In the genomic region with DNA sequence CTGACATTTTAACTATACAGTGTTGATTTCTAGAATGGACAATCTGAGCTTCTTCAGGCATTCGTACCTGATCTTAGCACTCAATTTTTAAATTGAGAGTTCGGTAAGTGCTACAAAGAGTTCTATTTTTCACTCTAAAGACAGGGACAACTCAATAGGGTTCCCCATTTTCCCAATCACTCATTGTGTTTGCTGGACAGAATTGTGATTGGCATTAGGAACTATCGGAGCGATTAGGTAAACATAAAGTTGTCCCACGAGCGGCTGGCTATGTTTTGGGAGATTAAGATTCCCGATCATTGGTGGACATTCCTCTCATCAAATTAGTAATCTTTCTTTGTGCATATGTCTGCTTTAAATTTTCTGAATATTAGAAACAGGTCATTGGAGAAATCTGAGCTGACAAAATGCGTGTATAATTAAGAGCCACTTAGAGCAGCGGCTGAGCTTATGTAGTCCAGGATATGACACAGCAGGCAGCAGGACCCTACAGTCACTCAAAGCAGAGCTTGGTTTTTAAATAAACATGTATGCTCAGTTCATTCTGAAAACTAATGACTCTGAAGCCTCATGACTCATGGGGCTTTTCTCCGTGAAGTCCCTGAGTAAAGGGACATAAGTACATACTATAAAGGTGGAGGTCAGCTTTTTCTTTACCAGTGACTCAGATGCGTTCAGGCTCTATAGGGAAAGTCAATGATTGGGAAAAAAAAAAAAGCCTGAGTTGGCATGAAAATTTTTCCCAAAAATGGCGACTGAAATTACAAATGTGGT, we compare ENCODE assay signal across 8 cellular contexts.
DNase-seq lines count a peak whose midpoint lies in the region; ATAC-seq and TF ChIP-seq lines count a peak whose summit lies in the region.

No MANE protein-coding gene starts in this region.

- no peak overlapping the region for H3K27ac ChIP-seq in HCT116 (ENCODE audit: low read depth, low read length)

- H3K4me3 ChIP-seq in HCT116 (replicated peaks in 1 of 2; ENCODE audit: low read depth in 1 of 2, low read length in 2 of 2) (no peak overlapping the region), MG63 (no peak overlapping the region)

- H3K9me2 ChIP-seq in HCT116 (ENCODE audit: insufficient read depth): no peaks in the 10 kb centered on the region

- H3K4me1 ChIP-seq in HCT116 (ENCODE audit: control insufficient read depth in 1 of 2, insufficient read depth in 2 of 2, low read length in 2 of 2): peaks cover 0 to 6% of the 10 kb centered on the region in 2 experiments; a peak in 1 of 4 replicates

- DNase-seq in GM13977 (ENCODE audit: low spot score) (peak; percentile 17), HCT116 (ENCODE audit: low read depth, low spot score) (peak; percentile 22), MG63 (peak; percentile 44), dermis blood vessel endothelial cell (peak; percentile 58), omental fat pad (ENCODE audit: low spot score) (no peak), UCSD-AML1 (lab: John Stamatoyannopoulos, UW; ENCODE audit: unreplicated experiment) (no peak), SKM-1 (lab: John Stamatoyannopoulos, UW; ENCODE audit: unreplicated experiment) (no peak)
- DNase-seq in NK-92 treated with Interleukin-12 subunit alpha and Interleukin-12 subunit beta, amount 100 ng/mL, for 24 hours (lab: John Stamatoyannopoulos, UW): no peak

- TF ChIP-seq CTCF in GM13977 (IDR thresholded peaks at IDR 0.05; ENCODE audit: extremely low read depth, insufficient read depth, missing control alignments): no peak
- no peak for TF ChIP-seq CTCF in HCT116 (IDR thresholded peaks at IDR 0.05 in 2 of 3, conservative IDR thresholded peaks at IDR 0.05 in 1 of 3; ENCODE audit: borderline replicate concordance in 1 of 3, insufficient read depth in 1 of 3, low read depth in 2 of 3, low read length in 2 of 3)
- no peak for TF ChIP-seq CTCF in omental fat pad (IDR thresholded peaks at IDR 0.05)

- H3K27me3 ChIP-seq in HCT116 (ENCODE audit: insufficient read depth, low read length): no peaks in the 10 kb centered on the region
- H3K27me3 ChIP-seq in MG63: no peaks in the 10 kb centered on the region; the same call in 1 of the 2 replicates

- POLR2A ChIA-PET in HCT116 (lab: Charles Lee): no interaction called here

- no peak for TF ChIP-seq POLR2A in HCT116 (IDR thresholded peaks at IDR 0.05; ENCODE audit: borderline replicate concordance, extremely low read depth, insufficient read depth, insufficient read length)

- no peaks in the 10 kb centered on the region for H4K20me1 ChIP-seq in HCT116 (ENCODE audit: insufficient read depth)

- no peaks in the 10 kb centered on the region for H3K79me2 ChIP-seq in HCT116 (ENCODE audit: insufficient read depth, low read length)

- H3K9me3 ChIP-seq in HCT116 (ENCODE audit: control insufficient read depth in 1 of 2, insufficient read depth in 1 of 2, low read depth in 1 of 2, low read length in 2 of 2) (no peaks in the 10 kb centered on the region), MG63 (no peaks in the 10 kb centered on the region)

- CTCF ChIA-PET in HCT116 (lab: Charles Lee): no interaction called here

- intact Hi-C loops in HCT116 (cut with micrococcal nuclease): no loop called here

- no TSS peak for BruUV-seq in HCT116 (replicated peaks; lab: Mats Ljungman, UMichigan)

- no peak overlapping the region for H3K9ac ChIP-seq in HCT116 (ENCODE audit: low read length)

- in situ Hi-C loops in GM13977 (cut with MboI; ENCODE audit: low pct_unique_long_range_greater_than_20kb, low sequenced_read_pairs, unreplicated experiment): no loop called here

- peak overlapping the region; percentile 33 for H3K4me2 ChIP-seq in HCT116 (ENCODE audit: low read length)

- ATAC-seq in HCT116 (peak; percentile 70), omental fat pad (ENCODE audit: low FRiP score) (no peak)

- no peaks in the 10 kb centered on the region for H3K36me3 ChIP-seq in HCT116 (ENCODE audit: control insufficient read depth in 1 of 2, insufficient read depth in 2 of 2, low read length in 2 of 2)
- no peaks in the 10 kb centered on the region for H3K36me3 ChIP-seq in MG63

- RAD21 ChIA-PET in HCT116 (lab: Charles Lee; ENCODE audit: low non-redundant PET in 1 of 2, low total read pairs in 2 of 2, uncharacterized antibody in 2 of 2, unreplicated experiment in 2 of 2): no interaction called here

- no peak for TF ChIP-seq RAD21 in HCT116 (IDR thresholded peaks at IDR 0.05; ENCODE audit: low read depth)

- peak overlapping the region; percentile 56 for H2AFZ ChIP-seq in HCT116 (ENCODE audit: low read depth, low read length, poor library complexity, severe bottlenecking)

TF ChIP-seq in HCT116, 20 proteins besides CTCF, POLR2A, EP300 and RAD21:
- TF ChIP-seq, protein P1, sequence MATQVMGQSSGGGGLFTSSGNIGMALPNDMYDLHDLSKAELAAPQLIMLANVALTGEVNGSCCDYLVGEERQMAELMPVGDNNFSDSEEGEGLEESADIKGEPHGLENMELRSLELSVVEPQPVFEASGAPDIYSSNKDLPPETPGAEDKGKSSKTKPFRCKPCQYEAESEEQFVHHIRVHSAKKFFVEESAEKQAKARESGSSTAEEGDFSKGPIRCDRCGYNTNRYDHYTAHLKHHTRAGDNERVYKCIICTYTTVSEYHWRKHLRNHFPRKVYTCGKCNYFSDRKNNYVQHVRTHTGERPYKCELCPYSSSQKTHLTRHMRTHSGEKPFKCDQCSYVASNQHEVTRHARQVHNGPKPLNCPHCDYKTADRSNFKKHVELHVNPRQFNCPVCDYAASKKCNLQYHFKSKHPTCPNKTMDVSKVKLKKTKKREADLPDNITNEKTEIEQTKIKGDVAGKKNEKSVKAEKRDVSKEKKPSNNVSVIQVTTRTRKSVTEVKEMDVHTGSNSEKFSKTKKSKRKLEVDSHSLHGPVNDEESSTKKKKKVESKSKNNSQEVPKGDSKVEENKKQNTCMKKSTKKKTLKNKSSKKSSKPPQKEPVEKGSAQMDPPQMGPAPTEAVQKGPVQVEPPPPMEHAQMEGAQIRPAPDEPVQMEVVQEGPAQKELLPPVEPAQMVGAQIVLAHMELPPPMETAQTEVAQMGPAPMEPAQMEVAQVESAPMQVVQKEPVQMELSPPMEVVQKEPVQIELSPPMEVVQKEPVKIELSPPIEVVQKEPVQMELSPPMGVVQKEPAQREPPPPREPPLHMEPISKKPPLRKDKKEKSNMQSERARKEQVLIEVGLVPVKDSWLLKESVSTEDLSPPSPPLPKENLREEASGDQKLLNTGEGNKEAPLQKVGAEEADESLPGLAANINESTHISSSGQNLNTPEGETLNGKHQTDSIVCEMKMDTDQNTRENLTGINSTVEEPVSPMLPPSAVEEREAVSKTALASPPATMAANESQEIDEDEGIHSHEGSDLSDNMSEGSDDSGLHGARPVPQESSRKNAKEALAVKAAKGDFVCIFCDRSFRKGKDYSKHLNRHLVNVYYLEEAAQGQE (IDR thresholded peaks at IDR 0.05; ENCODE audit: low read depth): no peak
- TF ChIP-seq JUND (IDR thresholded peaks at IDR 0.05) (no peak), CBX3 (IDR thresholded peaks at IDR 0.05; ENCODE audit: low read depth) (no peak), SRF (IDR thresholded peaks at IDR 0.05; ENCODE audit: low read depth) (no peak), SP1 (IDR thresholded peaks at IDR 0.05; ENCODE audit: low read depth) (no peak), EZH2 (IDR thresholded peaks at IDR 0.05) (no peak), ZFX (IDR thresholded peaks at IDR 0.05) (no peak), POLR2AphosphoS5 (IDR thresholded peaks at IDR 0.05; ENCODE audit: low read depth, low read length) (no peak), EGR1 (IDR thresholded peaks at IDR 0.05; ENCODE audit: low read depth) (no peak), EZH2phosphoT487 (IDR thresholded peaks at IDR 0.05; ENCODE audit: borderline replicate concordance) (no peak), ZNF274 (IDR thresholded peaks at IDR 0.05; ENCODE audit: low read depth, low read length) (no peak), YY1 (IDR thresholded peaks at IDR 0.05; ENCODE audit: extremely low read depth, insufficient replicate concordance, low read depth, low read length) (no peak), CEBPB (IDR thresholded peaks at IDR 0.05; ENCODE audit: low read depth) (no peak), FOSL1 (IDR thresholded peaks at IDR 0.05; ENCODE audit: low read depth) (no peak), ELF1 (IDR thresholded peaks at IDR 0.05; ENCODE audit: borderline replicate concordance, low read depth) (no peak), TCF7L2 (IDR thresholded peaks at IDR 0.05; ENCODE audit: borderline replicate concordance, extremely low read depth, insufficient read depth, insufficient read length) (no peak)
- TF ChIP-seq, protein P2, sequence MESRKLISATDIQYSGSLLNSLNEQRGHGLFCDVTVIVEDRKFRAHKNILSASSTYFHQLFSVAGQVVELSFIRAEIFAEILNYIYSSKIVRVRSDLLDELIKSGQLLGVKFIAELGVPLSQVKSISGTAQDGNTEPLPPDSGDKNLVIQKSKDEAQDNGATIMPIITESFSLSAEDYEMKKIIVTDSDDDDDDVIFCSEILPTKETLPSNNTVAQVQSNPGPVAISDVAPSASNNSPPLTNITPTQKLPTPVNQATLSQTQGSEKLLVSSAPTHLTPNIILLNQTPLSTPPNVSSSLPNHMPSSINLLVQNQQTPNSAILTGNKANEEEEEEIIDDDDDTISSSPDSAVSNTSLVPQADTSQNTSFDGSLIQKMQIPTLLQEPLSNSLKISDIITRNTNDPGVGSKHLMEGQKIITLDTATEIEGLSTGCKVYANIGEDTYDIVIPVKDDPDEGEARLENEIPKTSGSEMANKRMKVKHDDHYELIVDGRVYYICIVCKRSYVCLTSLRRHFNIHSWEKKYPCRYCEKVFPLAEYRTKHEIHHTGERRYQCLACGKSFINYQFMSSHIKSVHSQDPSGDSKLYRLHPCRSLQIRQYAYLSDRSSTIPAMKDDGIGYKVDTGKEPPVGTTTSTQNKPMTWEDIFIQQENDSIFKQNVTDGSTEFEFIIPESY (IDR thresholded peaks at IDR 0.05; ENCODE audit: extremely low read depth, insufficient replicate concordance, low read length): no peak
- TF ChIP-seq, protein P3, sequence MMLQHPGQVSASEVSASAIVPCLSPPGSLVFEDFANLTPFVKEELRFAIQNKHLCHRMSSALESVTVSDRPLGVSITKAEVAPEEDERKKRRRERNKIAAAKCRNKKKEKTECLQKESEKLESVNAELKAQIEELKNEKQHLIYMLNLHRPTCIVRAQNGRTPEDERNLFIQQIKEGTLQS (IDR thresholded peaks at IDR 0.05): no peak
- TF ChIP-seq, protein P4, sequence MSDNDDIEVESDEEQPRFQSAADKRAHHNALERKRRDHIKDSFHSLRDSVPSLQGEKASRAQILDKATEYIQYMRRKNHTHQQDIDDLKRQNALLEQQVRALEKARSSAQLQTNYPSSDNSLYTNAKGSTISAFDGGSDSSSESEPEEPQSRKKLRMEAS (IDR thresholded peaks at IDR 0.05): no peak

Comparison
In these comparisons a context has a peak if more than half of its experiments do, and no peak if none do; other contexts are left out.
1. DNase-seq: peak in GM13977 (single experiment), HCT116 (single experiment), MG63 (single experiment) and dermis blood vessel endothelial cell (single experiment); none in omental fat pad (single experiment), UCSD-AML1 (single experiment), NK-92 treated with Interleukin-12 subunit alpha and Interleukin-12 subunit beta, amount 100 ng/mL, for 24 hours (single experiment) and SKM-1 (single experiment).